In genomic region chr10:62610649-62611229, GRCh38 we compare ENCODE assay signal across 8 cellular contexts.
A peak's percentile ranks its signal among the peaks of the same experiment; 100 is the strongest.
DNase-seq lines count a peak whose midpoint lies in the region; ATAC-seq and TF ChIP-seq lines count a peak whose summit lies in the region.

No MANE protein-coding gene starts in this region.

- H3K4me1 Mint-ChIP-seq in CD8-positive, alpha-beta T cell (ENCODE audit: low read depth), result peaks cover 3% of the 10 kb centered on the region

- no peaks in the 10 kb centered on the region for H3K36me3 ChIP-seq in CD8-positive, alpha-beta T cell (ENCODE audit: insufficient read depth, low read length)
- H3K36me3 ChIP-seq in heart left ventricle, result no peaks in the 10 kb centered on the region

- H3K36me3 Mint-ChIP-seq in CD8-positive, alpha-beta T cell, result no peaks in the 10 kb centered on the region

- no peaks in the 10 kb centered on the region for H3K4me1 ChIP-seq in CD8-positive, alpha-beta T cell (ENCODE audit: insufficient read depth, low read length)
- peaks cover 0 to 19% (median 0%) of the 10 kb centered on the region in 12 donors for H3K4me1 ChIP-seq in heart left ventricle

- no peak overlapping the region for H3K4me3 ChIP-seq in CD8-positive, alpha-beta T cell (ENCODE audit: low read depth, low read length)
- H3K4me3 ChIP-seq in heart left ventricle, result no peak overlapping the region

- H3K9me3 ChIP-seq in CD8-positive, alpha-beta T cell (ENCODE audit: low read length), result no peaks in the 10 kb centered on the region
- no peaks in the 10 kb centered on the region for H3K9me3 ChIP-seq in heart left ventricle

- TF ChIP-seq CTCF in CD8-positive, alpha-beta T cell (IDR thresholded peaks at IDR 0.05), result peak; percentile 89
- TF ChIP-seq CTCF in heart left ventricle (IDR thresholded peaks at IDR 0.05), result peak; percentile 66 to 85 (median 78)

- POLR2A ChIA-PET in CD8-positive, alpha-beta T cell (lab: Charles Lee), result interaction anchor here (1.2 to 1.3 kb wide), 3 partner anchors 10 to 208 kb away, joined by 4 to 7 read pairs (median 5); partner anchors contain the start of gene EGR2

- H3K27ac Mint-ChIP-seq in CD8-positive, alpha-beta T cell, result no peak overlapping the region

- TF ChIP-seq POLR2A in heart left ventricle (IDR thresholded peaks at IDR 0.05), result no peak

- H3K27me3 Mint-ChIP-seq in CD8-positive, alpha-beta T cell (ENCODE audit: low read depth), result no peaks in the 10 kb centered on the region

- DNase-seq in CD8-positive, alpha-beta T cell, result peak; percentile 48 to 75 (median 67)
- DNase-seq in RPMI8226 (peak; percentile 39), heart left ventricle (peak; percentile 40 to 72 (median 54)), sciatic nerve (ENCODE audit: low spot score) (peak; percentile 69), foreskin melanocyte (no peak)
- DNase-seq in activated naive CD4-positive, alpha-beta T cell treated with Interleukin-2 at 50 U/mL for 16 hours, result peak; percentile 80

- H3K27me3 ChIP-seq in CD8-positive, alpha-beta T cell (ENCODE audit: insufficient read depth, low read length), result no peaks in the 10 kb centered on the region
- peaks cover 0 to 3% (median 0%) of the 10 kb centered on the region in 9 donors for H3K27me3 ChIP-seq in heart left ventricle

- 28 to 34% (median 30%) methylated on average over 7 of the region's 7 CpGs for WGBS in heart left ventricle, 4 donors

- ATAC-seq in CD8-positive, alpha-beta T cell, result peak; percentile 97
- ATAC-seq in GM19397 (IDR thresholded peaks at IDR 0.05; ENCODE audit: unreplicated experiment) (peak; percentile 87), HG03460 (IDR thresholded peaks at IDR 0.05; ENCODE audit: unreplicated experiment) (peak; percentile 74), heart left ventricle (peak in 3 of 4 donors; percentile 74 to 83 (median 80)), sciatic nerve (peak; percentile 56)

- H3K27ac ChIP-seq in CD8-positive, alpha-beta T cell (ENCODE audit: low read depth, low read length), result no peak overlapping the region
- no peak overlapping the region for H3K27ac ChIP-seq in heart left ventricle

- intact Hi-C loops in CD8-positive, alpha-beta T cell (cut with DNase I, micrococcal nuclease), result loop anchor here (1.0 to 5.0 kb wide), 6 partner anchors 72 to 548 kb away; no protein-coding TSS in a partner anchor
- intact Hi-C loops in heart left ventricle (cut with DNase I), result loop anchor here in 9 of 10 donors (1.0 to 10.0 kb wide), 7 partner anchors 206 to 547 kb away; partner anchors contain the start of gene EGR2 (in 5 of the 9)
- intact Hi-C loops in sciatic nerve (cut with DNase I), result loop anchor here (5.0 kb wide), 1 partner anchor 207 kb away; the partner anchor contains the start of gene EGR2

- no peaks in the 10 kb centered on the region for H3K9me3 Mint-ChIP-seq in CD8-positive, alpha-beta T cell

- H3K4me3 Mint-ChIP-seq in CD8-positive, alpha-beta T cell, result no peak overlapping the region

- CTCF ChIA-PET in CD8-positive, alpha-beta T cell (lab: Charles Lee), result interaction anchor here (0.7 to 6.4 kb wide), 37 partner anchors 11 to 1109 kb away, joined by 3 to 98 read pairs (median 4); partner anchors contain the start of gene EGR2
